In the genomic region with DNA sequence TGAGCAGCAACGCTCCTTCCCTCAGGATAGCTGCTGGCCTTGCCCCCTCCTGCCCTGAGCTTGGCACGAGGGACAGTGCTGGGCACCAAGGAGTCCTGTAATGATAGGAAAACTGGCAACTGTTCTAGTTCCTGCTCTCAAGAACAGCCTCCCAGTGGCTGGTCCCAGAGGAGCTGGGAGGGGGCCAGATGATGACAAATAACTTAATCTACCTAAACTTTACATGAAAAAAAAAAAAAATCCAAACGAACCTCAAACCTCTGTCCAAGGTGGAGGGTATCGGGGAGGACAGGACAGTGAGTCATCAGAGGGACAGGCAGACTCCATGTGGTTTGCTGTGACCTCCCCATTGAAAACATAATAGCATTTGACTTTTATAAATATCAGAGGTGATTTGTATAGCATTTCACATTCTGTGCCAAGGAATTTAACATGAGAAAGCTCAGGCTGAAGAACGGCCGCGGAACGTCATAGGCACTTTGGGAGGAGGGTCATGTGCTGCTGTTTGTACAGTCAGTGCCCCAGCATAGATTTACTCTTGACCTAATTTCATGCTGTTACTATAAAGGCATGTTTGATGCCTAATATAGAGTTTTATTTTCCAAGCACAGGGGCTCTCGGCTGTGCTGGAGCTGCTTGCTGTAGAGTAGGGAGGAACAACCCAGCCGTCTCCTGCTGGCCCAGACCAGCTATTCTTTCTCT, we compare ENCODE assay signal across 8 cellular contexts.
DNase-seq lines count a peak whose midpoint lies in the region; ATAC-seq, FAIRE-seq and TF ChIP-seq lines count a peak whose summit lies in the region.

No MANE protein-coding gene starts in this region.

- H3K27me3 ChIP-seq in MG63 (no peaks in the 10 kb centered on the region), lower lobe of right lung (ENCODE audit: low read depth) (no peaks in the 10 kb centered on the region), thoracic aorta (replicated peaks; ENCODE audit: insufficient read depth) (no peaks in the 10 kb centered on the region)

- H3K9me3 ChIP-seq in MG63 (no peaks in the 10 kb centered on the region), lower lobe of right lung (no peaks in the 10 kb centered on the region), thoracic aorta (no peaks in the 10 kb centered on the region)

- H3K4me1 ChIP-seq in lower lobe of right lung, result peaks cover 75% of the 10 kb centered on the region
- peaks cover 79 to 96% of the 10 kb centered on the region in 2 donors for H3K4me1 ChIP-seq in thoracic aorta (ENCODE audit: control insufficient read depth in 1 of 2, low read depth in 2 of 2)

- peak; percentile 91 for DNase-seq in MG63
- peak; percentile 91 for DNase-seq in coronary artery (ENCODE audit: low spot score)
- DNase-seq in lower lobe of right lung, result peak; percentile 83
- DNase-seq in thoracic aorta (ENCODE audit: low spot score), result peak; percentile 61
- no peak for DNase-seq in GM13977 (ENCODE audit: low spot score)
- DNase-seq in D721Med (ENCODE audit: insufficient read length, low spot score), result no peak
- no peak for DNase-seq in NCI-H510A (lab: John Stamatoyannopoulos, UW)

- TF ChIP-seq CTCF in coronary artery (IDR thresholded peaks at IDR 0.05), result no peak
- no peak for TF ChIP-seq CTCF in lower lobe of right lung (IDR thresholded peaks at IDR 0.05)
- peak; percentile 19 for TF ChIP-seq CTCF in thoracic aorta (IDR thresholded peaks at IDR 0.05)
- no peak for TF ChIP-seq CTCF in GM13977 (IDR thresholded peaks at IDR 0.05; ENCODE audit: extremely low read depth, insufficient read depth, missing control alignments)
- no peak for TF ChIP-seq CTCF in D721Med (IDR thresholded peaks at IDR 0.05; ENCODE audit: insufficient read depth, missing control alignments)

- ATAC-seq in lower lobe of right lung (peak; percentile 86), thoracic aorta (ENCODE audit: insufficient number of reproducible peaks, low FRiP score, low read depth) (peak; percentile 60), GM18505 (IDR thresholded peaks at IDR 0.05; ENCODE audit: unreplicated experiment) (no peak)

- no peak for FAIRE-seq in D721Med (lab: Jason Lieb, UNC)

- TF ChIP-seq POLR2A in GM18505 (IDR thresholded peaks at IDR 0.05; ENCODE audit: borderline replicate concordance, extremely low read depth, insufficient read depth, insufficient read length), result no peak

- intact Hi-C loops in lower lobe of right lung (cut with DNase I), result no loop called here

- H3K27ac ChIP-seq in coronary artery (peak overlapping the region; percentile 95 to 98), lower lobe of right lung (peak overlapping the region; percentile 82), thoracic aorta (peak overlapping the region; percentile 90 to 95)

- H3K4me3 ChIP-seq in MG63 (no peak overlapping the region), coronary artery (peak overlapping the region; percentile 57), lower lobe of right lung (no peak overlapping the region), thoracic aorta (peak overlapping the region; percentile 36)

- H3K36me3 ChIP-seq in MG63 (no peaks in the 10 kb centered on the region), lower lobe of right lung (peaks cover 25% of the 10 kb centered on the region), thoracic aorta (peaks cover 22% of the 10 kb centered on the region)

- in situ Hi-C loops in GM13977 (cut with MboI; ENCODE audit: low pct_unique_long_range_greater_than_20kb, low sequenced_read_pairs, unreplicated experiment), result no loop called here

Comparison
In these comparisons a context has a peak if more than half of its experiments do, and no peak if none do; other contexts are left out.
1. DNase-seq: peak in MG63 (single experiment), coronary artery (single experiment), lower lobe of right lung (single experiment) and thoracic aorta (single experiment); none in GM13977 (single experiment), D721Med (single experiment) and NCI-H510A (single experiment).
2. H3K4me3 ChIP-seq: peak in coronary artery (single experiment) and thoracic aorta (single experiment); none in MG63 (single experiment) and lower lobe of right lung (single experiment).
3. Peak in every context shown above with its lines, with median percentiles within 50 percentile points of each other: H3K27ac ChIP-seq.